In the genomic region with DNA sequence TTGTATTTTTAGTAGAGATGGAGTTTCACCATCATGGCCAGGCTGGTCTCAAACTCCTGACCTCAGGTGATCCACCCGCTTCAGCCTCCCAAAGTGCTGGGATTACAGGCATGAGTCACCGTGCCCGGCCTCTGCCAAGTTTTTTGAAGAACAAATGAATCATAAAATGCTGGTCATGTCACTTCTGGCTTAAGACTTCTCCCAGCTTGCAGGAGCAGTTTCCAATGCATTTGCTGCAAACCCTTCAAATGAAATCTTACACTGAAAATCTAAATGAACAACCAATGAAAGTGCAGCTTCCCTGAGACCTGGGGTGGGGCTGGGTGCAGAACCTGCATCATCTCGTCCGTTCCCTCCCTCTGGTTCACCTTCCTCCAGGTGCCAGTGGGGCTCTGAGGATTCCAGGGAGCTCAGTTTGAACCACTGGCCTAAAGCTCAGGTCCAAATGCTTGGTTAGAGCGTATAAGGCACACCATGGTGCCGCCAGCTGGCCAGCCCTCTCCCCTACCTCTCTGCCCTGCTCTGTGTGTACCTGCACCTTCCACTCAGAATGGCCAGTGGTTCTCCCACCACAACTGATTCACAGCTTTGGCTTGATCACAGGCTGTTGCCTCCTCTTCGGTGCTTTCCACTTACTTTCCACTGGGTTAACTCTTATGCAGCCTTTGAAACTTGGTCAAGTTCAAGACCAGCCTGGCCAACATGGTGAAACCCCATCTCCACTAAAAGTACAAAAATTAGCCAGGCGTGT, we compare ENCODE assay signal across 12 cellular contexts. TPM values are rescaled to one million over a fixed set of nuclear protein-coding genes. Genes with fewer than 3 reads are reported as not detected.
DNase-seq lines count a peak whose midpoint lies in the region; ATAC-seq, FAIRE-seq and TF ChIP-seq lines count a peak whose summit lies in the region.
"Had no signal": no experiment of that assay in that cellular context is flagged by ENCODE, and none has a peak within 500 bp of the region (broad histone marks: within the 10 kb centered on the region; RNA-seq: fewer than 3 reads in every experiment).

No MANE protein-coding gene starts in this region.

- no peaks in the 10 kb centered on the region for H3K9me3 ChIP-seq in adipocyte (ENCODE audit: control insufficient read depth, low read length)
- H3K9me3 ChIP-seq in gastroesophageal sphincter = no peaks in the 10 kb centered on the region
- H3K9me3 ChIP-seq: BLaER1 had no signal

- no peak for TF ChIP-seq EP300 in gastroesophageal sphincter (IDR thresholded peaks at IDR 0.05)

- H3K36me3 ChIP-seq in adipocyte (ENCODE audit: control insufficient read depth, insufficient read depth, low read length, severe bottlenecking) (no peaks in the 10 kb centered on the region), gastroesophageal sphincter (no peaks in the 10 kb centered on the region)
- H3K36me3 ChIP-seq: BLaER1 had no signal

- H3K27ac ChIP-seq in foreskin keratinocyte (peak overlapping the region; percentile 13), gastroesophageal sphincter (no peak overlapping the region)
- H3K27ac ChIP-seq: BLaER1 had no signal

- H3K4me1 ChIP-seq in adipocyte (ENCODE audit: control insufficient read depth, insufficient read depth, low read length) (peaks cover 14% of the 10 kb centered on the region), foreskin keratinocyte (peaks cover 17% of the 10 kb centered on the region), gastroesophageal sphincter (peaks cover 0 to 15% (median 0%) of the 10 kb centered on the region in 3 donors)

- TF ChIP-seq CTCF in AG09319 (IDR thresholded peaks at IDR 0.05; ENCODE audit: low read depth, low read length) (no peak), foreskin keratinocyte (conservative IDR thresholded peaks at IDR 0.05) (peak; percentile 20), gastroesophageal sphincter (IDR thresholded peaks at IDR 0.05) (no peak)

- no peak overlapping the region for H3K4me3 ChIP-seq in adipocyte (ENCODE audit: low read length)
- H3K4me3 ChIP-seq in gastroesophageal sphincter = no peak overlapping the region
- H3K4me3 ChIP-seq: BLaER1, GM12878 had no signal

- FAIRE-seq in HTR-8/SVneo (lab: Jason Lieb, UNC) = no peak
- FAIRE-seq: GM12878 had no signal

- peak; percentile 63 for ATAC-seq in foreskin keratinocyte
- ATAC-seq in gastroesophageal sphincter = no peak
- ATAC-seq in GM18517 (IDR thresholded peaks at IDR 0.05; ENCODE audit: unreplicated experiment) = no peak
- ATAC-seq: activated CD4-positive, CD25-positive, alpha-beta regulatory T cell treated with anti-CD3 and anti-CD28 coated beads, Interleukin-2, amount 50 U/mL, for 24 hours; GM12878 had no signal

- DNase-seq in AG09319 (ENCODE audit: extremely low read depth, low read depth) (peak; percentile 36), HTR-8/SVneo (ENCODE audit: insufficient read length, low spot score) (peak; percentile 56), adipocyte (ENCODE audit: low read depth) (peak; percentile 78), foreskin keratinocyte (peak; percentile 94 to 96), NCI-H187 (lab: John Stamatoyannopoulos, UW) (no peak), SKM-1 (lab: John Stamatoyannopoulos, UW; ENCODE audit: unreplicated experiment) (no peak)
- DNase-seq: MM.1S had no signal

- H3K27me3 ChIP-seq in adipocyte (replicated peaks; ENCODE audit: control insufficient read depth, insufficient read depth, low read length) (peaks cover 28% of the 10 kb centered on the region), foreskin keratinocyte (no peaks in the 10 kb centered on the region), gastroesophageal sphincter (peaks cover 91% of the 10 kb centered on the region)

- 18 to 43% methylated on average over 4 to 8 of the region's 9 CpGs for WGBS in gastroesophageal sphincter (ENCODE audit: low coverage in 1 of 2), 2 donors

- TF ChIP-seq POLR2A in gastroesophageal sphincter (IDR thresholded peaks at IDR 0.05) = no peak

- H3K9ac ChIP-seq in adipocyte (ENCODE audit: low read length) = no peak overlapping the region
- H3K9ac ChIP-seq: BLaER1 had no signal

RNA-seq across cellular contexts. Expression of a gene that starts 39.7 kb away (rescaled TPM):
- total RNA-seq in foreskin keratinocyte (43.9 and 50.6 TPM in 2 replicates), gastroesophageal sphincter (10 to 100 TPM; 47.6 to 62.0 (median 52.4) TPM)
- 17.3 and 21.2 TPM in 2 replicates for polyA plus RNA-seq in foreskin keratinocyte

Comparison
In these comparisons a context has a peak if more than half of its experiments do, and no peak if none do; other contexts are left out.
1. DNase-seq: peak in AG09319 (single experiment), HTR-8/SVneo (single experiment), adipocyte (single experiment) and foreskin keratinocyte (2 of 2); none in NCI-H187 (0 of 2) and SKM-1 (single experiment).